ENCODE assay signal across 1 cellular context in the genomic region with DNA sequence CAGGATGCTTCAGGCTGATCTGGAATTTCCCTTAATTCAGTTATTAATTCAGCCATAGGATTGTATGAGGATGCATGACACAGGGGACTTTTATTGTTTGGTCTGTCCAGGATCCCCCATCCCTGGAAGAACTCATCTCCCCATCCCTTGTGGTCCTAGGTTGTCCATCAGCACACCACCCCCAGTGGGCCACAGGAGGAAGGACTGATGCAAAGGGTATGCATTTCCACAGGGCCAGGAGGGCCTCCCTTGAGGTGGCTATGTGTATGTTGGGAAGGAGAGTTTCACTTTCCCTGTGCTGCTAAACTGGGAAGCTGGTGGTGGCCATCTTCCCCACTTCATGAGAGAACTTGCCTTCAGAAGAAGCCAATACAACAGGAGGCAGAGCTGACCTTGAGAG.
TF ChIP-seq lines count a peak whose summit lies in the region.

No MANE protein-coding gene starts in this region.

TF ChIP-seq in HCT116, 20 proteins besides CTCF, POLR2A, EP300 and RAD21:
- TF ChIP-seq FOSL1 (IDR thresholded peaks at IDR 0.05; ENCODE audit: low read depth), result no peak
- TF ChIP-seq, protein P1, sequence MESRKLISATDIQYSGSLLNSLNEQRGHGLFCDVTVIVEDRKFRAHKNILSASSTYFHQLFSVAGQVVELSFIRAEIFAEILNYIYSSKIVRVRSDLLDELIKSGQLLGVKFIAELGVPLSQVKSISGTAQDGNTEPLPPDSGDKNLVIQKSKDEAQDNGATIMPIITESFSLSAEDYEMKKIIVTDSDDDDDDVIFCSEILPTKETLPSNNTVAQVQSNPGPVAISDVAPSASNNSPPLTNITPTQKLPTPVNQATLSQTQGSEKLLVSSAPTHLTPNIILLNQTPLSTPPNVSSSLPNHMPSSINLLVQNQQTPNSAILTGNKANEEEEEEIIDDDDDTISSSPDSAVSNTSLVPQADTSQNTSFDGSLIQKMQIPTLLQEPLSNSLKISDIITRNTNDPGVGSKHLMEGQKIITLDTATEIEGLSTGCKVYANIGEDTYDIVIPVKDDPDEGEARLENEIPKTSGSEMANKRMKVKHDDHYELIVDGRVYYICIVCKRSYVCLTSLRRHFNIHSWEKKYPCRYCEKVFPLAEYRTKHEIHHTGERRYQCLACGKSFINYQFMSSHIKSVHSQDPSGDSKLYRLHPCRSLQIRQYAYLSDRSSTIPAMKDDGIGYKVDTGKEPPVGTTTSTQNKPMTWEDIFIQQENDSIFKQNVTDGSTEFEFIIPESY (IDR thresholded peaks at IDR 0.05; ENCODE audit: extremely low read depth, insufficient replicate concordance, low read length), result no peak
- TF ChIP-seq EZH2 (IDR thresholded peaks at IDR 0.05), result no peak
- TF ChIP-seq SRF (IDR thresholded peaks at IDR 0.05; ENCODE audit: low read depth), result no peak
- no peak for TF ChIP-seq YY1 (IDR thresholded peaks at IDR 0.05; ENCODE audit: extremely low read depth, insufficient replicate concordance, low read depth, low read length)
- TF ChIP-seq ZNF274 (IDR thresholded peaks at IDR 0.05; ENCODE audit: low read depth, low read length), result no peak
- TF ChIP-seq EGR1 (IDR thresholded peaks at IDR 0.05; ENCODE audit: low read depth), result no peak
TF ChIP-seq in HCT116: peak in this region for 0.
